ENCODE assay signal across 1 cellular context in genomic region chr15:74587924-74588323, GRCh38.
TF ChIP-seq lines count a peak whose summit lies in the region.

No MANE protein-coding gene starts in this region.

TF ChIP-seq in WTC11, 78 proteins besides CTCF, POLR2A, EP300 and RAD21 (continued from another document):
- TF ChIP-seq ZNF121 (CRISPR knock-in tag; IDR thresholded peaks at IDR 0.05): peak; percentile 47; the same call in 1 of the 2 replicates
TF ChIP-seq in WTC11: peak in this region for 1.
